8 cellular contexts compared by ENCODE assay signal in the genomic region with DNA sequence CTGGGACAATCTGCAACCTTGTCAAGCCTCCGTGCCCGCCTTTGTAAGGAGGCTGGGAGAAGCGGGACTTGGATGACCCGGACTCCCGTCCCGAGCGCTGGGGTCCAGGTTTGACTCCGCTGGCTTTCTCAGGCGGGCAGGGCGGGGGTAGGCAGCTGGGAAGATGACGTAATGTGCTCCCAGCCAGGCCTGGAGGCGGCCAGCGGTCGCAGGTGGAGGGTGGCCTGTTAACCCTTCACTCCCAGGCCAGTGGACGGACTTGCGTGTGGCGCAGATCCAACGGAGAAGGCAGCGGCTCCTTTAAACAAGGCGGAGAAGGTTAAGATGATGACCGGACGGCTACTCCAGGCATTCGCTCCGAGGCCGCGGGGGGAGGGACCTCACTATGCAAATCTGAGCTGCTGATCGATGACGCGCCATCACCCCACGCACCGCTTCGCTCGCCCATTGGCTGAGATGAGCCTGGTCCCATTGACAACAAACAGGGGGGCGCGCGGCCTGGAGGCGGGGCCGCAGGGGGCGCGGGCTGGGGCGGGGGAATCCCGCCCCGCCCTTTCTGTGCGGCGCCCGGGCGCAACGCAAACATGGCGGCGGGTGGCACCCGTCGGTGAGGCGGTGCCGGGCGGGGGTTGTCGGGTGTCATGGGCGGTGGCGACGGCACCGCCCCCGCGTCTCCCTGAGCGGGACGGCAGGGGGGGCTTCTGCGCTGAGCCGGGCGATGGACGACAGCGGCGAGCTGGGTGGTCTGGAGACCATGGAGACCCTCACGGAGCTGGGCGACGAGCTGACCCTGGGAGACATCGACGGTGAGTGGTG. TPM values are rescaled to one million over a fixed set of nuclear protein-coding genes. Genes with fewer than 3 reads are reported as not detected.
DNase-seq lines count a peak whose midpoint lies in the region; ATAC-seq and TF ChIP-seq lines count a peak whose summit lies in the region.

A gene (plus strand): TSS at position 553 of the 816 bp plus-strand sequence. CDS start 166 bp downstream, at position 719.

- DNase-seq in GM10266 (ENCODE audit: extremely low spot score): peak; percentile 98
- DNase-seq in NCI-H1092 treated with DMSO at 0.1 percent for 48 hours (lab: John Stamatoyannopoulos, UW): peak; percentile 98
- peak; percentile 98 for DNase-seq in SKM-1 (lab: John Stamatoyannopoulos, UW; ENCODE audit: unreplicated experiment)
- DNase-seq in activated naive CD4-positive, alpha-beta T cell treated with anti-CD3 and anti-CD28 coated beads, Interleukin-2, amount 50 U/mL, for 72 hours (ENCODE audit: low spot score in 2 of 2): peak; percentile 98
- DNase-seq in glomerular endothelial cell (ENCODE audit: extremely low read depth, low read depth, low spot score): peak; percentile 94
- DNase-seq in occipital lobe (lab: John Stamatoyannopoulos, UW): peak; percentile 99

- H3K27ac Mint-ChIP-seq in activated naive CD4-positive, alpha-beta T cell treated with anti-CD3 and anti-CD28 coated beads, Interleukin-2, amount 50 U/mL, for 72 hours: peak within 1 kb of the TSS; percentile 98 to 99

- peaks cover 20 to 57% of the 10 kb centered on the region in 2 donors for H3K36me3 Mint-ChIP-seq in activated naive CD4-positive, alpha-beta T cell treated with anti-CD3 and anti-CD28 coated beads, Interleukin-2, amount 50 U/mL, for 72 hours

- ATAC-seq in HG02610 (IDR thresholded peaks at IDR 0.05; ENCODE audit: unreplicated experiment): peak; percentile 88
- peak; percentile 92 to 97 for ATAC-seq in activated naive CD4-positive, alpha-beta T cell treated with anti-CD3 and anti-CD28 coated beads, Interleukin-2, amount 50 U/mL, for 72 hours

- TF ChIP-seq CTCF in GM10266 (IDR thresholded peaks at IDR 0.05; ENCODE audit: control insufficient read depth, insufficient read depth, low read depth, missing control alignments): no peak

- H3K9me3 Mint-ChIP-seq in activated naive CD4-positive, alpha-beta T cell treated with anti-CD3 and anti-CD28 coated beads, Interleukin-2, amount 50 U/mL, for 72 hours: peaks cover 0 to 6% of the 10 kb centered on the region in 2 donors

- H3K27ac ChIP-seq in temporal lobe (ENCODE audit: low read depth, low read length): peak within 1 kb of the TSS; percentile 95

RNA-seq across cellular contexts. Expression of the gene that starts here (rescaled TPM):
- total RNA-seq in activated naive CD4-positive, alpha-beta T cell treated with anti-CD3 and anti-CD28 coated beads, Interleukin-2, amount 50 U/mL, for 72 hours: 100 to 1,000 TPM; 162 to 163 TPM
- 78.9 and 100 TPM in 2 replicates for total RNA-seq in glomerular endothelial cell
- total RNA-seq in occipital lobe: 65.5 TPM
- total RNA-seq in temporal lobe: 82.1 TPM

Comparison
In these comparisons a context has a peak if more than half of its experiments do, and no peak if none do; other contexts are left out.
1. Peak in every context shown above with its lines: DNase-seq, ATAC-seq and H3K27ac ChIP-seq.